10 cellular contexts compared by ENCODE assay signal in the genomic region with DNA sequence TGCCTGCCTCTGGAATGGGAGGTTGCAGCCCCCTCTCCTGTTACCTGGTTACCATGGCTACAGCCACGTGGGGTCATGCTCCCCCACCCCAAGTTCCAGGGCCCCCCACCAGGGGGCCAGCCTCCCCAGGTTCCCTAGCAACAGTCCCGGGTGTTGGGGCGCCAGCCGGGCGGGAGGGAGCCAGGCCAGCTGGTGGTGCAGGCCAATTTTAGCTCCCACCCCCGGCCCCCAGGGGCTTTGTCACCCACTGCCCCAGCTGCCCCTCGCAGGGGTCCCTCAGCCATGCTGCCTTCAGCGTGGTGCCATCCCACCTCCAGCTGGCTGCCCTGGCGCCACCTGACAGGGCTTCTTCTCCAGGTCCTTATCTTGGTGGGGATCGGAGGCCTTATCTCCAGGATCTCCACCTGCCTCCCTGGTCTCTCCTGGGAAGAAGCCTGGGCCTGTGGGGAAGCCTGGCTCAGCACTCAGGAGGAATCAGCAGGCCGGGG. TPM values are rescaled to one million over a fixed set of nuclear protein-coding genes. Genes with fewer than 3 reads are reported as not detected.
A peak's percentile ranks its signal among the peaks of the same experiment; 100 is the strongest.
DNase-seq lines count a peak whose midpoint lies in the region; ATAC-seq and TF ChIP-seq lines count a peak whose summit lies in the region.
"Had no signal": no experiment of that assay in that cellular context is flagged by ENCODE, and none has a peak within 500 bp of the region (broad histone marks: within the 10 kb centered on the region; RNA-seq: fewer than 3 reads in every experiment).

No MANE protein-coding gene starts in this region.

- no peaks in the 10 kb centered on the region for H3K9me3 Mint-ChIP-seq in type B pancreatic cell

- H3K27ac Mint-ChIP-seq in T-helper 17 cell, result peak overlapping the region; percentile 91
- H3K27ac Mint-ChIP-seq in type B pancreatic cell, result peak overlapping the region; percentile 21

- ATAC-seq in heart right ventricle (no peak), T-helper 17 cell (no peak), HG03097 (IDR thresholded peaks at IDR 0.05; ENCODE audit: low FRiP score, unreplicated experiment) (no peak)

- DNase-seq in heart right ventricle (no peak), right atrium auricular region (ENCODE audit: low spot score) (no peak), T-helper 17 cell (no peak), fibroblast of pulmonary artery (ENCODE audit: low read depth) (no peak), type B pancreatic cell (ENCODE audit: extremely low spot score, unreplicated experiment) (no peak), NCI-H2227 treated with DMSO at 0.1 percent for 48 hours (lab: John Stamatoyannopoulos, UW) (no peak), NCI-H1436 treated with DMSO at 0.1 percent for 48 hours (lab: John Stamatoyannopoulos, UW) (no peak)
- DNase-seq: ovary had no signal

- H3K4me1 ChIP-seq in heart right ventricle (peaks cover 11 to 40% (median 36%) of the 10 kb centered on the region in 9 donors), right atrium auricular region (peaks cover 0 to 37% of the 10 kb centered on the region in 2 donors)

- H3K4me1 Mint-ChIP-seq in T-helper 17 cell (peaks cover 36% of the 10 kb centered on the region), type B pancreatic cell (ENCODE audit: unreplicated experiment) (peaks cover 26% of the 10 kb centered on the region)

- H3K27me3 Mint-ChIP-seq in T-helper 17 cell (no peaks in the 10 kb centered on the region), type B pancreatic cell (no peaks in the 10 kb centered on the region)

- H3K4me3 Mint-ChIP-seq in T-helper 17 cell (peak overlapping the region; percentile 92), type B pancreatic cell (peak overlapping the region; percentile 87)

- TF ChIP-seq CTCF in heart right ventricle (IDR thresholded peaks at IDR 0.05) (peak in 6 of 9 donors; percentile 3 to 21 (median 18)), right atrium auricular region (IDR thresholded peaks at IDR 0.05) (peak in 1 of 2 donors; percentile 11), fibroblast of pulmonary artery (IDR thresholded peaks at IDR 0.05; ENCODE audit: low read length, missing control alignments) (peak; percentile 25), type B pancreatic cell (conservative IDR thresholded peaks at IDR 0.05) (peak; percentile 56)

- H3K4me3 ChIP-seq in heart right ventricle, result peak overlapping the region in 1 of 10 donors; percentile 4
- H3K4me3 ChIP-seq in right atrium auricular region, result no peak overlapping the region
- no peak overlapping the region for H3K4me3 ChIP-seq in fibroblast of pulmonary artery (replicated peaks; ENCODE audit: low read depth, low read length)
- H3K4me3 ChIP-seq: ovary, SJSA1 had no signal

- intact Hi-C loops in heart right ventricle (cut with DNase I), result loop anchor here in 5 of 10 donors (5.0 to 10.0 kb wide), 3 partner anchors 71 to 81 kb away; a partner anchor contains a TSS

- H3K27me3 ChIP-seq in heart right ventricle (no peaks in the 10 kb centered on the region), right atrium auricular region (no peaks in the 10 kb centered on the region)
- H3K27me3 ChIP-seq: ovary, SJSA1 had no signal

- H3K36me3 ChIP-seq in heart right ventricle (peaks cover 0 to 3% (median 0%) of the 10 kb centered on the region in 9 donors), right atrium auricular region (peaks cover 3% of the 10 kb centered on the region)
- H3K36me3 ChIP-seq: ovary had no signal

- H3K36me3 Mint-ChIP-seq in T-helper 17 cell (ENCODE audit: low read depth), result no peaks in the 10 kb centered on the region
- no peaks in the 10 kb centered on the region for H3K36me3 Mint-ChIP-seq in type B pancreatic cell

- H3K9me3 ChIP-seq in heart right ventricle (no peaks in the 10 kb centered on the region), right atrium auricular region (no peaks in the 10 kb centered on the region), T-helper 17 cell (ENCODE audit: control insufficient read depth, low read length, poor library complexity, severe bottlenecking) (no peaks in the 10 kb centered on the region)
- H3K9me3 ChIP-seq: ovary, SJSA1 had no signal

- WGBS in heart right ventricle, 2 donors, result 60 to 65% methylated on average over 11 of the region's 11 CpGs

- no peak overlapping the region for H3K27ac ChIP-seq in heart right ventricle
- no peak overlapping the region for H3K27ac ChIP-seq in right atrium auricular region
- H3K27ac ChIP-seq: ovary, SJSA1 had no signal

RNA-seq across cellular contexts. Expression of a gene that starts 3.0 kb away (rescaled TPM):
- 10 to 100 TPM; 24.8 to 45.3 (median 33.7) TPM for total RNA-seq in heart right ventricle
- polyA plus RNA-seq in heart right ventricle, result 10 to 100 TPM; 13.8 to 21.4 TPM
- 10 to 100 TPM; 18.2 to 24.1 TPM for total RNA-seq in right atrium auricular region
- total RNA-seq in T-helper 17 cell, result 10 to 100 TPM; 28.9 to 36.4 TPM
- 38.8 and 47.3 TPM in 2 replicates for total RNA-seq in type B pancreatic cell (ENCODE audit: low replicate concordance)

RNA-seq across cellular contexts. Expression of a gene that starts 8.9 kb away (rescaled TPM):
- 1 to 10 TPM in 5 of 10 donors, under 1 TPM in 5; 0.27 to 2.0 (median 1.1) TPM for total RNA-seq in heart right ventricle
- polyA plus RNA-seq in heart right ventricle, result 1 to 10 TPM; 1.2 to 1.8 TPM
- 1 to 10 TPM; 3.0 to 8.2 TPM for total RNA-seq in right atrium auricular region
- total RNA-seq in T-helper 17 cell, result 1 to 10 TPM in 1 of 2 donors, not detected in 1; 1.1 TPM
- total RNA-seq in type B pancreatic cell (ENCODE audit: low replicate concordance), result 0.60 TPM in 1 of 2 replicates, not detected in the other
